30 cellular contexts compared by ENCODE assay signal in genomic region chr1:73463848-73464247, GRCh38.
"Had no signal": no experiment of that assay in that cellular context is flagged by ENCODE, and none has a peak within 500 bp of the region (broad histone marks: within the 10 kb centered on the region; RNA-seq: fewer than 3 reads in every experiment).

No MANE protein-coding gene starts in this region.

- DNase-seq: activated CD4-positive, alpha-beta T cell treated with anti-CD3 and anti-CD28 coated beads for 48 hours; activated CD4-positive, alpha-beta T cell treated with anti-CD3 and anti-CD28 coated beads, Interleukin-2, amount 50 U/mL, for 48 hours; activated CD8-positive, alpha-beta memory T cell treated with anti-CD3 and anti-CD28 coated beads, Interleukin-2, amount 50 U/mL, for 48 hours; activated gamma-delta T cell treated with Interleukin-2 at 50 U/mL for 16 hours; activated naive CD4-positive, alpha-beta T cell treated with anti-CD3 and anti-CD28 coated beads, Interleukin-2, amount 50 U/mL, for 16 hours; activated T-cell treated with anti-CD3 and anti-CD28 coated beads, Interleukin-2, amount 50 U/mL, for 24 hours; amniotic stem cell; caudate nucleus; cortex of kidney; foreskin keratinocyte; left ventricle myocardium inferior; pancreas; psoas muscle; sigmoid colon; stimulated activated CD4-positive, alpha-beta T cell treated with anti-CD3 and anti-CD28 coated beads, Interleukin-1b, Interleukin-23, amount 100 ng/mL, for 48 hours; stimulated activated CD4-positive, alpha-beta T cell treated with anti-CD3 and anti-CD28 coated beads, Interleukin-4, amount 100 ng/mL, for 4 hours; stimulated activated CD8-positive, alpha-beta memory T cell treated with anti-CD3 and anti-CD28 coated beads, Interleukin-4, amount 100 ng/mL, for 48 hours; stimulated activated naive CD8-positive, alpha-beta T cell treated with anti-CD3 and anti-CD28 coated beads, Interleukin-15, amount 100 ng/mL, for 72 hours; T-helper 9 cell; uterus had no signal

- H3K36me3 ChIP-seq: esophagus muscularis mucosa, left ventricle myocardium inferior, pancreas, sigmoid colon, uterus had no signal

- H3K4me3 Mint-ChIP-seq: activated T-cell treated with anti-CD3 and anti-CD28 coated beads, Interleukin-2, amount 50 U/mL, for 24 hours; activated T-helper 17 cell treated with anti-CD3 and anti-CD28 coated beads, Interleukin-2, amount 50 U/mL, for 72 hours; nephron; stimulated activated memory B cell treated with anti-CD40 and anti-IgM and Interleukin-4, amounts not matched to agents 10 μg/mL and 1 μg/mL and 100 μg/mL, for 72 hours; stimulated activated naive CD8-positive, alpha-beta T cell treated with anti-CD3 and anti-CD28 coated beads, Interleukin-15, amount 100 ng/mL, for 72 hours; T-helper 1 cell treated with Interleukin-12 subunit alpha and Interleukin-12 subunit beta and Interleukin-4 antibody, amounts not matched to agents 30 μg/mL and 1 μg/mL, for 36 hours; type B pancreatic cell had no signal

- H3K27ac ChIP-seq: esophagus muscularis mucosa, foreskin keratinocyte, left ventricle myocardium inferior, pancreas, psoas muscle, sigmoid colon, uterus, VCaP had no signal

- H3K9me3 ChIP-seq: esophagus muscularis mucosa, left ventricle myocardium inferior, pancreas, psoas muscle, sigmoid colon, uterus had no signal

- ATAC-seq: activated CD4-positive, CD25-positive, alpha-beta regulatory T cell treated with anti-CD3 and anti-CD28 coated beads, Interleukin-2, amount 50 U/mL, for 24 hours; activated T-helper 17 cell treated with anti-CD3 and anti-CD28 coated beads, Interleukin-2, amount 50 U/mL, for 72 hours; foreskin keratinocyte; pancreas; psoas muscle; stimulated activated memory B cell treated with anti-CD40 and anti-IgM and Interleukin-4, amounts not matched to agents 10 μg/mL and 1 μg/mL and 100 μg/mL, for 72 hours; stimulated activated naive CD8-positive, alpha-beta T cell treated with anti-CD3 and anti-CD28 coated beads, Interleukin-15, amount 100 ng/mL, for 72 hours had no signal

- H3K27me3 ChIP-seq: esophagus muscularis mucosa, foreskin keratinocyte, pancreas, sigmoid colon, uterus had no signal

- H3K4me3 ChIP-seq: esophagus muscularis mucosa, left ventricle myocardium inferior, lung, pancreas, psoas muscle, sigmoid colon, smooth muscle cell, uterus had no signal

- H3K36me3 Mint-ChIP-seq: stimulated activated memory B cell treated with anti-CD40 and anti-IgM and Interleukin-4, amounts not matched to agents 10 μg/mL and 1 μg/mL and 100 μg/mL, for 72 hours; type B pancreatic cell had no signal

- H3K9me3 Mint-ChIP-seq: nephron, type B pancreatic cell had no signal

- H3K4me1 Mint-ChIP-seq: activated T-helper 17 cell treated with anti-CD3 and anti-CD28 coated beads, Interleukin-2, amount 50 U/mL, for 72 hours; nephron; stimulated activated memory B cell treated with anti-CD40 and anti-IgM and Interleukin-4, amounts not matched to agents 10 μg/mL and 1 μg/mL and 100 μg/mL, for 72 hours; stimulated activated naive CD8-positive, alpha-beta T cell treated with anti-CD3 and anti-CD28 coated beads, Interleukin-15, amount 100 ng/mL, for 72 hours had no signal

- H3K4me2 ChIP-seq: smooth muscle cell had no signal

- H3K27me3 Mint-ChIP-seq: activated T-cell treated with anti-CD3 and anti-CD28 coated beads, Interleukin-2, amount 50 U/mL, for 24 hours; activated T-helper 17 cell treated with anti-CD3 and anti-CD28 coated beads, Interleukin-2, amount 50 U/mL, for 72 hours; stimulated activated memory B cell treated with anti-CD40 and anti-IgM and Interleukin-4, amounts not matched to agents 10 μg/mL and 1 μg/mL and 100 μg/mL, for 72 hours; stimulated activated naive CD8-positive, alpha-beta T cell treated with anti-CD3 and anti-CD28 coated beads, Interleukin-15, amount 100 ng/mL, for 72 hours; type B pancreatic cell had no signal

- H3K27ac Mint-ChIP-seq: activated T-cell treated with anti-CD3 and anti-CD28 coated beads, Interleukin-2, amount 50 U/mL, for 24 hours; activated T-helper 17 cell treated with anti-CD3 and anti-CD28 coated beads, Interleukin-2, amount 50 U/mL, for 72 hours; nephron; stimulated activated memory B cell treated with anti-CD40 and anti-IgM and Interleukin-4, amounts not matched to agents 10 μg/mL and 1 μg/mL and 100 μg/mL, for 72 hours; stimulated activated naive CD8-positive, alpha-beta T cell treated with anti-CD3 and anti-CD28 coated beads, Interleukin-15, amount 100 ng/mL, for 72 hours; T-helper 1 cell treated with Interleukin-12 subunit alpha and Interleukin-12 subunit beta and Interleukin-4 antibody, amounts not matched to agents 30 μg/mL and 1 μg/mL, for 36 hours; type B pancreatic cell had no signal

- H3K4me1 ChIP-seq: esophagus muscularis mucosa, foreskin keratinocyte, left ventricle myocardium inferior, pancreas, psoas muscle, sigmoid colon, uterus had no signal
